19 cellular contexts compared by ENCODE assay signal in the genomic region with DNA sequence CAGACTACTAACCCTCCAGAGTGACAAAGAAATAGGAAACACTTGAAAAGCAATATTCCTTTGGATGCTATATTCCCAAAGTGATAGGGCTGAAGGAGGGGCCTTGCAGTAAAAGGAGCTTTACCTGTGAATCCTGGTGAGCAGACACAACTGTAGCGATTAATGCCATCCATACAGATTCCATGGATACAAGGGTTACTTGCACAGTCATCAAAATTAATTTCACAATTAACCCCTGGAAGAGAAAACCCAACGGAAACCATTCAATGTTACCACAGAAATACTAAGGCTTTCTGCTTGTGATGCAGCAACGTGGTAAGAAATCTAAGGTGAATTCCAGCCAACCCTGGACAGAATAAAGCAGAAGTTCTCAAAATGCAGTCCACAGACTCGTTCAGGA.
"Had no signal": no experiment of that assay in that cellular context is flagged by ENCODE, and none has a peak within 500 bp of the region (broad histone marks: within the 10 kb centered on the region; RNA-seq: fewer than 3 reads in every experiment).

No MANE protein-coding gene starts in this region.

- H3K4me3 Mint-ChIP-seq: endodermal cell; naive thymus-derived CD8-positive, alpha-beta T cell; neural progenitor cell had no signal

- H3K4me2 ChIP-seq: neural progenitor cell, smooth muscle cell had no signal

- H3K27me3 Mint-ChIP-seq: naive thymus-derived CD8-positive, alpha-beta T cell; progenitor cell of endocrine pancreas had no signal

- H3K4me1 Mint-ChIP-seq: endodermal cell, neural progenitor cell had no signal

- ATAC-seq: mucosa of descending colon; naive thymus-derived CD8-positive, alpha-beta T cell; pancreas; right cardiac atrium; stimulated activated naive CD8-positive, alpha-beta T cell treated with anti-CD3 and anti-CD28 coated beads, Interleukin-15, Interleukin-2, amounts not matched to agents 100 U/mL and 50 U/mL, for 24 hours had no signal

- H3K4me3 ChIP-seq: heart left ventricle, mucosa of descending colon, neural progenitor cell, pancreas, smooth muscle cell, transverse colon had no signal

- H3K9ac ChIP-seq: neural progenitor cell had no signal

- H3K4me1 ChIP-seq: neural progenitor cell, transverse colon had no signal

- FAIRE-seq: colon, frontal cortex, islet of Langerhans, pancreas had no signal

- H3K27ac Mint-ChIP-seq: endodermal cell; naive thymus-derived CD8-positive, alpha-beta T cell; neural progenitor cell; progenitor cell of endocrine pancreas had no signal

- H3K27me3 ChIP-seq: heart left ventricle, neural progenitor cell, pancreas, transverse colon had no signal

- DNase-seq: effector CD4-positive, alpha-beta T cell; endodermal cell; heart left ventricle; hypothalamus; kidney glomerular epithelial cell; mucosa of descending colon; naive thymus-derived CD8-positive, alpha-beta T cell; nucleus accumbens; pancreas; right cardiac atrium; stimulated activated CD4-positive, alpha-beta T cell treated with anti-CD3 and anti-CD28 coated beads, Interleukin-2, amount 100 ng/mL, for 48 hours; stimulated activated naive CD8-positive, alpha-beta T cell treated with anti-CD3 and anti-CD28 coated beads, Interleukin-15, Interleukin-2, amounts not matched to agents 100 U/mL and 50 U/mL, for 24 hours; transverse colon had no signal

- H2AFZ ChIP-seq: neural progenitor cell had no signal

- H3K36me3 ChIP-seq: neural progenitor cell had no signal

- H3K27ac ChIP-seq: heart left ventricle, neural progenitor cell, pancreas, transverse colon had no signal

- H3K9me3 ChIP-seq: heart left ventricle, mucosa of descending colon, pancreas, transverse colon had no signal

- H3K9me3 Mint-ChIP-seq: endodermal cell; naive thymus-derived CD8-positive, alpha-beta T cell; neural progenitor cell had no signal
